In genomic region chr15:25670025-25670554, GRCh38 we compare ENCODE assay signal across 8 cellular contexts.
DNase-seq lines count a peak whose midpoint lies in the region; ATAC-seq lines count a peak whose summit lies in the region.

No MANE protein-coding gene starts in this region.

- ATAC-seq in esophagus mucosa = peak; percentile 29
- ATAC-seq in HG03097 (IDR thresholded peaks at IDR 0.05; ENCODE audit: low FRiP score, unreplicated experiment) = no peak
- no peak for ATAC-seq in GM21737 (IDR thresholded peaks at IDR 0.05; ENCODE audit: unreplicated experiment)
- ATAC-seq in GM19467 (IDR thresholded peaks at IDR 0.05; ENCODE audit: unreplicated experiment) = no peak
- ATAC-seq in left lobe of liver = no peak

- in situ Hi-C loops in ACHN (cut with HindIII; ENCODE audit: low pct_ligation_motif_present, low pct_unique_long_range_greater_than_20kb, low sequenced_read_pairs) = no loop called here

- DNase-seq in ACHN (peak; percentile 25), NCI-H1694 treated with DMSO at 0.1 percent for 48 hours (lab: John Stamatoyannopoulos, UW) (peak; percentile 22), mucosa of gallbladder (ENCODE audit: low spot score) (peak; percentile 54), left lobe of liver (ENCODE audit: low spot score) (no peak)
